21 cellular contexts compared by ENCODE assay signal in genomic region chr3:122230174-122230573, GRCh38. TPM values are rescaled to one million over a fixed set of nuclear protein-coding genes. Genes with fewer than 3 reads are reported as not detected.
DNase-seq lines count a peak whose midpoint lies in the region; ATAC-seq, FAIRE-seq and TF ChIP-seq lines count a peak whose summit lies in the region.
"Had no signal": no experiment of that assay in that cellular context is flagged by ENCODE, and none has a peak within 500 bp of the region (broad histone marks: within the 10 kb centered on the region; RNA-seq: fewer than 3 reads in every experiment).

No MANE protein-coding gene starts in this region.

- no peak for TF ChIP-seq POLR2A in spleen (IDR thresholded peaks at IDR 0.05)

- H3K27ac ChIP-seq in spleen = no peak overlapping the region
- H3K27ac ChIP-seq: A549, KMS-11 had no signal

- peaks cover 0 to 28% (median 14%) of the 10 kb centered on the region in 6 donors for H3K4me1 ChIP-seq in spleen
- H3K4me1 ChIP-seq: A549 had no signal

- intact Hi-C loops in spleen (cut with DNase I; ENCODE audit: low total_unique reads) = no loop called here

- WGBS in spleen, 5 donors = 83 to 89% (median 88%) methylated on average over 23 of the region's 23 CpGs

- DNase-seq in H7 = peak; percentile 13
- DNase-seq in SK-MEL-5 (ENCODE audit: low read depth, low spot score) = peak; percentile 9
- peak; percentile 2 for DNase-seq in epithelial cell of esophagus (ENCODE audit: low read depth)
- peak; percentile 67 for DNase-seq in spleen
- no peak for DNase-seq in frontal cortex (ENCODE audit: low spot score in 2 of 2)
- DNase-seq in midbrain (lab: John Stamatoyannopoulos, UW) = no peak
- DNase-seq in activated CD4-positive, alpha-beta T cell treated with anti-CD3 and anti-CD28 coated beads for 48 hours = no peak
- DNase-seq: CD8-positive, alpha-beta T cell; COR-L47; DMS153; DMS79 treated with DMSO at 0.1 percent for 48 hours; GF-D8; GOT3 had no signal

- no peak for ATAC-seq in HG02981 (IDR thresholded peaks at IDR 0.05; ENCODE audit: unreplicated experiment)
- ATAC-seq: A549; CD8-positive, alpha-beta T cell; HCT116 had no signal

- H3K36me3 ChIP-seq in H7 (replicated peaks; ENCODE audit: control insufficient read depth, insufficient read depth, low read length) (no peaks in the 10 kb centered on the region), spleen (no peaks in the 10 kb centered on the region)

- no peaks in the 10 kb centered on the region for H3K9me3 ChIP-seq in spleen
- H3K9me3 ChIP-seq: A549 had no signal

- H3K27me3 ChIP-seq in H7 (ENCODE audit: control insufficient read depth, insufficient read depth, low read length) (no peaks in the 10 kb centered on the region), spleen (replicated peaks in 1 of 7) (peaks cover 0 to 7% (median 0%) of the 10 kb centered on the region in 7 donors)

- in situ Hi-C loops in SK-MEL-5 (cut with HindIII; ENCODE audit: low pct_unique_long_range_greater_than_20kb, low sequenced_read_pairs) = no loop called here

- FAIRE-seq in frontal cortex (lab: Jason Lieb, UNC) = no peak
- FAIRE-seq: A549, D721Med had no signal

- TF ChIP-seq CTCF in epithelial cell of esophagus (IDR thresholded peaks at IDR 0.05; ENCODE audit: insufficient read depth, low read depth, low read length, missing control alignments) = no peak
- no peak for TF ChIP-seq CTCF in spleen (IDR thresholded peaks at IDR 0.05 in 8 of 11, conservative IDR thresholded peaks at IDR 0.05 in 3 of 11)

- H3K4me3 ChIP-seq in H7 (ENCODE audit: insufficient read depth, low read depth, low read length) (no peak overlapping the region), epithelial cell of esophagus (ENCODE audit: low read length) (no peak overlapping the region), spleen (no peak overlapping the region)
- H3K4me3 ChIP-seq: A549 had no signal

RNA-seq across cellular contexts. Expression of gene CASR, which starts 46.7 kb away (rescaled TPM):
- 0.10 and 0.15 TPM in 2 replicates for total RNA-seq in H7 (2014; rRNA removed; shearing (Covaris generic))
- total RNA-seq in SK-MEL-5 (2014; rRNA removed; shearing (Covaris generic)) = not detected in 2 replicates
- polyA plus RNA-seq in SK-MEL-5 (2015; cell fraction: cytosol; rRNA removed) = not detected in 2 replicates
- polyA plus RNA-seq in SK-MEL-5 (2015; cell fraction: nucleus; rRNA removed) = not detected in 2 replicates
- total RNA-seq in spleen (1 to 10 TPM in 2 of 7 donors, under 1 TPM in 5; 0.13 to 4.3 (median 0.23) TPM), frontal cortex (not detected)
- under 1 TPM; 0.08 to 0.42 (median 0.13) TPM for polyA plus RNA-seq in spleen
- total RNA-seq: CD8-positive, alpha-beta T cell had no signal
- polyA plus RNA-seq: A549, BJ, CD14-positive monocyte, IgD-negative memory B cell had no signal

Comparison
In these comparisons a context has a peak if more than half of its experiments do, and no peak if none do; other contexts are left out.
1. DNase-seq: peak in H7 (single experiment), SK-MEL-5 (single experiment), epithelial cell of esophagus (single experiment) and spleen (single experiment); none in frontal cortex (0 of 2), midbrain (single experiment) and activated CD4-positive, alpha-beta T cell treated with anti-CD3 and anti-CD28 coated beads for 48 hours (single experiment).